ENCODE assay signal across 8 cellular contexts in genomic region chr6:2733324-2733723, GRCh38. TPM values are rescaled to one million over a fixed set of nuclear protein-coding genes. Genes with fewer than 3 reads are reported as not detected.
A peak's percentile ranks its signal among the peaks of the same experiment; 100 is the strongest.
DNase-seq lines count a peak whose midpoint lies in the region; ATAC-seq and TF ChIP-seq lines count a peak whose summit lies in the region.

No MANE protein-coding gene starts in this region.

- H3K9me3 ChIP-seq in DND-41 (ENCODE audit: insufficient read depth, low read length, severe bottlenecking): no peaks in the 10 kb centered on the region

- peaks cover 21% of the 10 kb centered on the region for H3K27me3 Mint-ChIP-seq in activated naive CD4-positive, alpha-beta T cell treated with anti-CD3 and anti-CD28 coated beads, Interleukin-2, amount 10 ng/mL, durations not matched to agents 7 days and 5 days
- peaks cover 0 to 12% (median 5%) of the 10 kb centered on the region in 5 donors for H3K27me3 Mint-ChIP-seq in naive thymus-derived CD8-positive, alpha-beta T cell

- no peak overlapping the region for H3K4me3 ChIP-seq in DND-41 (ENCODE audit: low read depth in 1 of 2, low read length in 2 of 2)

- DNase-seq in DND-41 (peak; percentile 20), HT1080 (ENCODE audit: low read depth) (peak; percentile 64), NCI-H774 (lab: John Stamatoyannopoulos, UW) (no peak), T1000 (lab: John Stamatoyannopoulos, UW) (no peak)
- DNase-seq in activated naive CD4-positive, alpha-beta T cell treated with anti-CD3 and anti-CD28 coated beads, Interleukin-2, amount 10 ng/mL, durations not matched to agents 7 days and 5 days: peak; percentile 54
- peak in 7 of 10 donors; percentile 1 to 65 (median 28) for DNase-seq in naive thymus-derived CD8-positive, alpha-beta T cell

- H3K4me1 ChIP-seq in DND-41 (ENCODE audit: insufficient read depth, low read length): no peaks in the 10 kb centered on the region

- H2AFZ ChIP-seq in DND-41 (ENCODE audit: low read depth, low read length): no peak overlapping the region

- H3K27ac Mint-ChIP-seq in activated naive CD4-positive, alpha-beta T cell treated with anti-CD3 and anti-CD28 coated beads, Interleukin-2, amount 10 ng/mL, durations not matched to agents 7 days and 5 days: no peak overlapping the region
- peak overlapping the region in 2 of 10 donors; percentile 74 to 80 for H3K27ac Mint-ChIP-seq in naive thymus-derived CD8-positive, alpha-beta T cell

- peaks cover 6% of the 10 kb centered on the region for H3K27me3 ChIP-seq in DND-41 (ENCODE audit: insufficient read depth, low read length, poor library complexity)

- H3K9me3 Mint-ChIP-seq in activated naive CD4-positive, alpha-beta T cell treated with anti-CD3 and anti-CD28 coated beads, Interleukin-2, amount 10 ng/mL, durations not matched to agents 7 days and 5 days: no peaks in the 10 kb centered on the region
- no peaks in the 10 kb centered on the region for H3K9me3 Mint-ChIP-seq in naive thymus-derived CD8-positive, alpha-beta T cell

- H3K9ac ChIP-seq in DND-41 (ENCODE audit: low read depth, low read length): no peak overlapping the region

- H3K4me3 Mint-ChIP-seq in activated naive CD4-positive, alpha-beta T cell treated with anti-CD3 and anti-CD28 coated beads, Interleukin-2, amount 10 ng/mL, durations not matched to agents 7 days and 5 days: no peak overlapping the region
- no peak overlapping the region for H3K4me3 Mint-ChIP-seq in naive thymus-derived CD8-positive, alpha-beta T cell

- ATAC-seq in DND-41 (ENCODE audit: insufficient read depth, low read depth) (peak; percentile 62; the same call in 2 of the 3 replicates), GM21367 (IDR thresholded peaks at IDR 0.05; ENCODE audit: unreplicated experiment) (peak; percentile 91), HG03025 (IDR thresholded peaks at IDR 0.05; ENCODE audit: low FRiP score, unreplicated experiment) (no peak)
- peak; percentile 80 to 94 for ATAC-seq in naive thymus-derived CD8-positive, alpha-beta T cell

- H3K27ac ChIP-seq in DND-41 (ENCODE audit: low read length): no peak overlapping the region

- CTCF ChIA-PET in activated naive CD4-positive, alpha-beta T cell treated with anti-CD3 and anti-CD28 coated beads, Interleukin-2, amount 10 ng/mL, durations not matched to agents 7 days and 5 days (lab: Charles Lee): interaction anchor here (1.2 to 10.7 kb wide), 2 partner anchors 17 to 31 kb away, joined by 3 to 100 read pairs; partner anchors contain the start of gene MYLK4

- POLR2A ChIA-PET in naive thymus-derived CD8-positive, alpha-beta T cell (lab: Charles Lee): interaction anchor here (0.8 kb wide), 1 partner anchor 16 kb away, joined by 3 read pairs; no protein-coding TSS in a partner anchor

- H3K4me1 Mint-ChIP-seq in activated naive CD4-positive, alpha-beta T cell treated with anti-CD3 and anti-CD28 coated beads, Interleukin-2, amount 10 ng/mL, durations not matched to agents 7 days and 5 days: no peaks in the 10 kb centered on the region
- peaks cover 0 to 12% (median 5%) of the 10 kb centered on the region in 4 donors for H3K4me1 Mint-ChIP-seq in naive thymus-derived CD8-positive, alpha-beta T cell

- no peaks in the 10 kb centered on the region for H3K36me3 Mint-ChIP-seq in activated naive CD4-positive, alpha-beta T cell treated with anti-CD3 and anti-CD28 coated beads, Interleukin-2, amount 10 ng/mL, durations not matched to agents 7 days and 5 days
- no peaks in the 10 kb centered on the region for H3K36me3 Mint-ChIP-seq in naive thymus-derived CD8-positive, alpha-beta T cell

- no peaks in the 10 kb centered on the region for H4K20me1 ChIP-seq in DND-41 (ENCODE audit: insufficient read depth, low read length)

- no peak overlapping the region for H3K4me2 ChIP-seq in DND-41 (ENCODE audit: insufficient read depth, low read length)

- no peak for TF ChIP-seq CTCF in DND-41 (IDR thresholded peaks at IDR 0.05; ENCODE audit: borderline replicate concordance, extremely low read depth, low read length, poor library complexity, severe bottlenecking)

- H3K79me2 ChIP-seq in DND-41 (ENCODE audit: insufficient read depth, low read length): no peaks in the 10 kb centered on the region

- no peaks in the 10 kb centered on the region for H3K36me3 ChIP-seq in DND-41 (ENCODE audit: insufficient read depth, low read length)

RNA-seq across cellular contexts. Expression of gene MYLK4, which starts 17.4 kb away (rescaled TPM):
- 0.02 TPM in 1 of 2 replicates, not detected in the other for total RNA-seq in HT1080 (2014; rRNA removed; shearing (Covaris generic))
- 0.07 TPM in 2 replicates for polyA plus RNA-seq in HT1080 (2015; cell fraction: cytosol; rRNA removed)
- 0.13 and 0.42 TPM in 2 replicates for polyA plus RNA-seq in HT1080 (2015; cell fraction: nucleus; rRNA removed)
- 1 to 10 TPM in 1 of 2 experiments, under 1 TPM in 1; 0.94 to 1.3 TPM for total RNA-seq in naive thymus-derived CD8-positive, alpha-beta T cell
- under 1 TPM; 0.02 to 0.37 (median 0.14) TPM for polyA plus RNA-seq in naive thymus-derived CD8-positive, alpha-beta T cell

RNA-seq across cellular contexts. Expression of gene WRNIP1, which starts 31.9 kb away (rescaled TPM):
- total RNA-seq in HT1080 (2014; rRNA removed; shearing (Covaris generic)): 82.7 and 88.5 TPM in 2 replicates
- polyA plus RNA-seq in HT1080 (2015; cell fraction: cytosol; rRNA removed): 53.5 and 53.7 TPM in 2 replicates
- polyA plus RNA-seq in HT1080 (2015; cell fraction: nucleus; rRNA removed): 43.0 and 46.5 TPM in 2 replicates
- 10 to 100 TPM; 42.0 to 42.8 TPM for total RNA-seq in naive thymus-derived CD8-positive, alpha-beta T cell
- polyA plus RNA-seq in naive thymus-derived CD8-positive, alpha-beta T cell: 10 to 100 TPM; 33.1 to 61.0 (median 36.3) TPM

Comparison
In these comparisons a context has a peak if more than half of its experiments do, and no peak if none do; other contexts are left out.
1. DNase-seq: peak in DND-41 (single experiment), HT1080 (single experiment), activated naive CD4-positive, alpha-beta T cell treated with anti-CD3 and anti-CD28 coated beads, Interleukin-2, amount 10 ng/mL, durations not matched to agents 7 days and 5 days (single experiment) and naive thymus-derived CD8-positive, alpha-beta T cell (7 of 10); none in NCI-H774 (single experiment) and T1000 (single experiment).